18 cellular contexts compared by ENCODE assay signal in genomic region chr3:127000792-127001191, GRCh38. TPM values are rescaled to one million over a fixed set of nuclear protein-coding genes. Genes with fewer than 3 reads are reported as not detected.
DNase-seq lines count a peak whose midpoint lies in the region; FAIRE-seq and TF ChIP-seq lines count a peak whose summit lies in the region.
"Had no signal": no experiment of that assay in that cellular context is flagged by ENCODE, and none has a peak within 500 bp of the region (broad histone marks: within the 10 kb centered on the region; RNA-seq: fewer than 3 reads in every experiment).

No MANE protein-coding gene starts in this region.

- no peaks in the 10 kb centered on the region for H3K23me2 ChIP-seq in H1 (ENCODE audit: low read depth, low read length)

- peaks cover 0 to 39% of the 10 kb centered on the region in 2 experiments; a peak in 2 of 4 replicates for H3K79me2 ChIP-seq in H1 (ENCODE audit: control insufficient read depth in 1 of 2, insufficient read depth in 2 of 2, low read length in 2 of 2)

- peaks cover 44% of the 10 kb centered on the region for H3K4me1 Mint-ChIP-seq in Calu3 (ENCODE audit: low read depth, unreplicated experiment)

- H4K20me1 ChIP-seq in H1 (replicated peaks in 1 of 2; ENCODE audit: control insufficient read depth in 1 of 2, insufficient read depth in 2 of 2, low read length in 2 of 2): peaks cover 14 to 36% of the 10 kb centered on the region in 2 experiments

- no peak overlapping the region for H2AFZ ChIP-seq in H1 (ENCODE audit: low read length)

- H2AK5ac ChIP-seq in H1 (ENCODE audit: low read depth, low read length): no peak overlapping the region

- H3K23ac ChIP-seq in H1 (ENCODE audit: insufficient read length): no peak overlapping the region

- intact Hi-C loops in Calu3 (cut with micrococcal nuclease; ENCODE audit: unreplicated experiment): no loop called here

- H3K27me3 ChIP-seq in H1 (replicated peaks in 1 of 4; ENCODE audit: control insufficient read depth in 3 of 4, extremely low read depth in 1 of 4, insufficient read depth in 3 of 4, low read length in 3 of 4): no peaks in the 10 kb centered on the region
- H3K27me3 ChIP-seq in skeletal muscle satellite cell (ENCODE audit: control insufficient read depth, insufficient read depth, low read length): no peaks in the 10 kb centered on the region

- no peaks in the 10 kb centered on the region for H3K27me3 Mint-ChIP-seq in Calu3 (ENCODE audit: unreplicated experiment)

- H3K56ac ChIP-seq in H1 (replicated peaks; ENCODE audit: insufficient read length, low read depth, low read length): no peak overlapping the region

- H3K4me3 Mint-ChIP-seq in Calu3 (ENCODE audit: low read depth, unreplicated experiment): no peak overlapping the region

- DNase-seq in Calu3 (no peak), LHCN-M2 (ENCODE audit: low read depth) (peak; percentile 87), H1 (ENCODE audit: low read depth in 1 of 2, low spot score in 2 of 2) (no peak), mucosa of gallbladder (ENCODE audit: low spot score) (no peak), DMS153 treated with DMSO at 0.1 percent for 48 hours (lab: John Stamatoyannopoulos, UW; ENCODE audit: unreplicated experiment) (no peak), islet precursor cell (no peak), NCI-H1417 treated with DMSO at 0.1 percent for 48 hours (lab: John Stamatoyannopoulos, UW) (no peak)
- DNase-seq: HCEC 1CT, KG1, MM.1S, NCI-H1105, NCI-H187, NCI-H446, NCI-H774, Right ventricle myocardium superior had no signal

- BruUV-seq in Calu3 (replicated peaks; lab: Mats Ljungman, UMichigan): no TSS peak

- H3K4me3 ChIP-seq in H1 (ENCODE audit: extremely low read depth in 1 of 4, insufficient read depth in 2 of 4, low read depth in 3 of 4, low read length in 4 of 4) (no peak overlapping the region), skeletal muscle satellite cell (ENCODE audit: low read length) (no peak overlapping the region)
- H3K4me3 ChIP-seq: A549 had no signal

- no peak overlapping the region for H4K5ac ChIP-seq in H1 (ENCODE audit: insufficient read length, low read depth, low read length)

- H3K36me3 ChIP-seq in H1 (ENCODE audit: control insufficient read depth in 2 of 4, insufficient read depth in 4 of 4, low read length in 3 of 4): peaks cover 0 to 3% (median 0%) of the 10 kb centered on the region in 4 experiments; a peak in 1 of 8 replicates
- peaks cover 14% of the 10 kb centered on the region for H3K36me3 ChIP-seq in skeletal muscle satellite cell (ENCODE audit: insufficient read depth, low read length)

- TF ChIP-seq POLR2A in H1 (IDR thresholded peaks at IDR 0.05; ENCODE audit: control extremely low read depth in 1 of 2, low read depth in 2 of 2, low read length in 2 of 2): no peak

- no peak overlapping the region; the same call in 1 of the 2 replicates for H3K18ac ChIP-seq in H1 (ENCODE audit: extremely low read depth, low read length)

- peak overlapping the region; percentile 41 for H4K8ac ChIP-seq in H1 (ENCODE audit: extremely low read depth, insufficient read depth, low read length)

- H4K91ac ChIP-seq in H1 (replicated peaks; ENCODE audit: insufficient read length, low read length): no peak overlapping the region

- H3K4me1 ChIP-seq in H1 (replicated peaks in 1 of 4; ENCODE audit: control insufficient read depth in 3 of 4, insufficient read depth in 4 of 4, low read length in 3 of 4) (peaks cover 0 to 20% (median 14%) of the 10 kb centered on the region in 4 experiments; a peak in 6 of 7 replicates), skeletal muscle satellite cell (ENCODE audit: control insufficient read depth, insufficient read depth, low read length) (peaks cover 67% of the 10 kb centered on the region)
- H3K4me1 ChIP-seq: A549 had no signal

- no peak overlapping the region for H2BK120ac ChIP-seq in H1 (replicated peaks; ENCODE audit: low read depth, low read length)

- H2BK12ac ChIP-seq in H1 (ENCODE audit: low read depth, low read length): peak overlapping the region; percentile 75; the same call in 1 of the 2 replicates

- H3K27ac Mint-ChIP-seq in Calu3 (ENCODE audit: unreplicated experiment): peak overlapping the region; percentile 52

- no peak for TF ChIP-seq CTCF in Calu3 (IDR thresholded peaks at IDR 0.05; ENCODE audit: unreplicated experiment)
- TF ChIP-seq CTCF in H1 (IDR thresholded peaks at IDR 0.05; ENCODE audit: control extremely low read depth in 1 of 3, insufficient read depth in 1 of 3, low read depth in 1 of 3, low read length in 3 of 3): no peak

- H3K9ac ChIP-seq in H1 (replicated peaks in 1 of 4; ENCODE audit: extremely low read depth in 1 of 4, low read depth in 3 of 4, low read length in 3 of 4) (no peak overlapping the region), skeletal muscle satellite cell (ENCODE audit: low read depth, low read length) (peak overlapping the region; percentile 88)

- peaks cover 21% of the 10 kb centered on the region for H3K79me1 ChIP-seq in H1 (ENCODE audit: low read depth, low read length)

- WGBS in H1 (ENCODE audit: extremely low coverage in 1 of 2, insufficient coverage in 1 of 2, insufficient read length in 1 of 2, insufficient replicate concordance in 2 of 2, low coverage in 1 of 2, low lambda C conversion rate in 2 of 2, missing lambda C conversion rate in 1 of 2), 2 experiments: 95% methylated on average over 13 of the region's 13 CpGs; no CpG with 5 or more reads in 1 of the 2 experiments

- TF ChIP-seq RAD21 in H1 (IDR thresholded peaks at IDR 0.05 in 1 of 2, conservative IDR thresholded peaks at IDR 0.05 in 1 of 2; ENCODE audit: low read depth in 2 of 2, low read length in 2 of 2): no peak

- no peaks in the 10 kb centered on the region for H3K9me3 ChIP-seq in H1 (ENCODE audit: insufficient read depth in 2 of 2, low read depth in 1 of 2, low read length in 1 of 2)
- H3K9me3 ChIP-seq in skeletal muscle satellite cell (replicated peaks; ENCODE audit: low read length): no peaks in the 10 kb centered on the region
- H3K9me3 ChIP-seq: A549 had no signal

- CTCF ChIA-PET in Calu3 (lab: Charles Lee) (no interaction called here), H1 (lab: Charles Lee; ENCODE audit: partially characterized antibody) (interaction anchor here (0.6 to 1.8 kb wide), 8 partner anchors 10 to 481 kb away, joined by 3 to 11 read pairs (median 4); no protein-coding TSS in a partner anchor)

- POLR2A ChIA-PET in H1 (lab: Charles Lee; ENCODE audit: partially characterized antibody): interaction anchor here (0.8 to 2.7 kb wide), 4 partner anchors 11 to 249 kb away, joined by 3 to 9 read pairs (median 3); no protein-coding TSS in a partner anchor

- no peak overlapping the region for H3K14ac ChIP-seq in H1 (ENCODE audit: insufficient read length)

- H2BK15ac ChIP-seq in H1 (ENCODE audit: low read length): no peak overlapping the region

- no peaks in the 10 kb centered on the region for H3K9me3 Mint-ChIP-seq in Calu3 (ENCODE audit: low read depth, unreplicated experiment)

- no peak overlapping the region for H3K4ac ChIP-seq in H1 (replicated peaks; ENCODE audit: insufficient read length, low read depth, low read length)

- H2BK20ac ChIP-seq in H1 (ENCODE audit: low read length): no peak overlapping the region

- H3K4me2 ChIP-seq in H1 (ENCODE audit: insufficient read depth in 1 of 2, low read depth in 2 of 2, low read length in 2 of 2) (no peak overlapping the region), skeletal muscle satellite cell (ENCODE audit: low read length) (peak overlapping the region; percentile 6)
- H3K4me2 ChIP-seq: A549 had no signal

- H3K36me3 Mint-ChIP-seq in Calu3 (ENCODE audit: insufficient read depth, unreplicated experiment): peaks cover 51% of the 10 kb centered on the region

- peak overlapping the region; percentile 93; the same call in 1 of the 2 replicates for H2BK5ac ChIP-seq in H1 (ENCODE audit: low read depth, low read length)

- peak overlapping the region; percentile 55; the same call in 1 of the 2 replicates for H3K27ac ChIP-seq in H1 (ENCODE audit: low read depth, low read length)
- H3K27ac ChIP-seq: A549, C4-2B had no signal

- FAIRE-seq in H1 (lab: Jason Lieb, UNC): no peak
- FAIRE-seq: A549 had no signal

- no peak for TF ChIP-seq EP300 in H1 (IDR thresholded peaks at IDR 0.05; ENCODE audit: borderline replicate concordance in 1 of 2, low read depth in 2 of 2, low read length in 2 of 2)

TF ChIP-seq in H1, 55 proteins besides CTCF, POLR2A, EP300 and RAD21 (continues in another document):
- TF ChIP-seq HDAC2 (IDR thresholded peaks at IDR 0.05; ENCODE audit: borderline replicate concordance in 1 of 2, low read depth in 2 of 2, low read length in 2 of 2) (no peak), SIRT6 (IDR thresholded peaks at IDR 0.05; ENCODE audit: low read length) (no peak), SP4 (IDR thresholded peaks at IDR 0.05; ENCODE audit: low read length) (no peak), NANOG (IDR thresholded peaks at IDR 0.05; ENCODE audit: insufficient read depth, low read depth, low read length, poor library complexity, severe bottlenecking) (no peak), KDM5A (IDR thresholded peaks at IDR 0.05; ENCODE audit: low read length) (no peak), SIN3A (conservative IDR thresholded peaks at IDR 0.05 in 1 of 2, IDR thresholded peaks at IDR 0.05 in 1 of 2; ENCODE audit: low read depth in 1 of 2, low read length in 2 of 2) (no peak), KDM1A (IDR thresholded peaks at IDR 0.05; ENCODE audit: borderline replicate concordance, low read length) (no peak), JUN (IDR thresholded peaks at IDR 0.05; ENCODE audit: low read depth, low read length) (no peak), BCL11A (IDR thresholded peaks at IDR 0.05; ENCODE audit: low read depth in 2 of 2, low read length in 2 of 2) (no peak)
- TF ChIP-seq, protein P1, sequence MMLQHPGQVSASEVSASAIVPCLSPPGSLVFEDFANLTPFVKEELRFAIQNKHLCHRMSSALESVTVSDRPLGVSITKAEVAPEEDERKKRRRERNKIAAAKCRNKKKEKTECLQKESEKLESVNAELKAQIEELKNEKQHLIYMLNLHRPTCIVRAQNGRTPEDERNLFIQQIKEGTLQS (IDR thresholded peaks at IDR 0.05; ENCODE audit: insufficient read depth, low read depth, low read length): no peak

RNA-seq across cellular contexts. Expression of gene PLXNA1, which starts 17.9 kb away (rescaled TPM):
- 81.1 and 84.3 TPM in 2 replicates for total RNA-seq in Calu3 (2022)
- 65.6 and 88.7 TPM in 2 replicates for total RNA-seq in LHCN-M2 (2014; rRNA removed)
- polyA plus RNA-seq in LHCN-M2 (2012): 41.7 TPM
- total RNA-seq in H1 (2021; fragmentation: NEBNext Ultra II Directional; extraction: Animal tissue kit (Norgen Biotek cat#: 25700)): 47.5 and 50.8 TPM in 2 replicates
- 54.9 and 81.4 TPM in 2 replicates for polyA plus RNA-seq in H1 (2011; rRNA removed)
- 51.2 TPM for polyA plus RNA-seq in H1 (2011; cell fraction: cytosol; rRNA removed)
- polyA plus RNA-seq in H1 (2011; cell fraction: nucleus; rRNA removed): 191 TPM
- 36.1 to 53.1 TPM (median 42.4 TPM) in 4 replicates for polyA plus RNA-seq in H1 (2012, experiment 1 of 2)
- 26.1 TPM for polyA plus RNA-seq in H1 (2012, experiment 2 of 2)
- polyA plus RNA-seq in H1 (2013, experiment 1 of 2): 40.4 TPM
- polyA plus RNA-seq in H1 (2013, experiment 2 of 2): 38.5 TPM
- polyA minus RNA-seq in H1 (2011; rRNA and poly(A)+ RNA removed): 104 and 131 TPM in 2 replicates
- 53.8 TPM for polyA minus RNA-seq in H1 (2011; cell fraction: cytosol; rRNA and poly(A)+ RNA removed)
- 70.5 TPM for polyA minus RNA-seq in H1 (2011; cell fraction: nucleus; rRNA and poly(A)+ RNA removed)
- total RNA-seq in skeletal muscle satellite cell (2012; rRNA removed): 61.6 and 71.2 TPM in 2 replicates
- 41.5 TPM for total RNA-seq in mucosa of gallbladder
